9 cellular contexts compared by ENCODE assay signal in genomic region chrX:47562615-47563243, GRCh38. TPM values are rescaled to one million over a fixed set of nuclear protein-coding genes. Genes with fewer than 3 reads are reported as not detected.
DNase-seq lines count a peak whose midpoint lies in the region; ATAC-seq and TF ChIP-seq lines count a peak whose summit lies in the region.
"Had no signal": no experiment of that assay in that cellular context is flagged by ENCODE, and none has a peak within 500 bp of the region (broad histone marks: within the 10 kb centered on the region; RNA-seq: fewer than 3 reads in every experiment).

No MANE protein-coding gene starts in this region.

- DNase-seq in CD4-positive, alpha-beta T cell = peak in 1 of 10 experiments; percentile 24
- peak; percentile 64 for DNase-seq in activated CD4-positive, alpha-beta memory T cell treated with anti-CD3 and anti-CD28 coated beads for 36 hours
- DNase-seq in right lobe of liver (no peak), NCI-H446 treated with DMSO at 0.1 percent for 48 hours (lab: John Stamatoyannopoulos, UW) (no peak)
- DNase-seq in central memory CD4-positive, alpha-beta T cell = no peak

- no peaks in the 10 kb centered on the region for H3K9me3 Mint-ChIP-seq in CD4-positive, alpha-beta T cell
- no peaks in the 10 kb centered on the region for H3K9me3 Mint-ChIP-seq in activated CD4-positive, alpha-beta memory T cell treated with anti-CD3 and anti-CD28 coated beads for 36 hours

- no peak for ATAC-seq in CD4-positive, alpha-beta T cell (ENCODE audit: poor library complexity)
- ATAC-seq in right lobe of liver = no peak
- ATAC-seq in GM18858 (IDR thresholded peaks at IDR 0.05; ENCODE audit: unreplicated experiment) = no peak
- no peak for ATAC-seq in GM18867 (IDR thresholded peaks at IDR 0.05; ENCODE audit: unreplicated experiment)

- WGBS in right lobe of liver (ENCODE audit: insufficient coverage, low coverage, low lambda C conversion rate, missing lambda C conversion rate) = 48% methylated on average over 5 of the region's 13 CpGs

- intact Hi-C loops in CD4-positive, alpha-beta T cell (cut with DNase I, micrococcal nuclease) = loop anchor here (2.0 to 10.0 kb wide), 7 partner anchors 60 to 465 kb away; partner anchors contain the start of genes ELK1 (in 1 of the 2), ZNF41 (in 1 of the 2) and ZNF81 (in 1 of the 2)
- intact Hi-C loops in activated CD4-positive, alpha-beta memory T cell treated with anti-CD3 and anti-CD28 coated beads for 36 hours (cut with micrococcal nuclease) = loop anchor here (1.0 to 5.0 kb wide), 3 partner anchors 65 to 460 kb away; partner anchors contain the start of gene CFP
- intact Hi-C loops in right lobe of liver (cut with DNase I) = no loop called here

- peaks cover 43% of the 10 kb centered on the region for H3K4me1 Mint-ChIP-seq in CD4-positive, alpha-beta T cell (ENCODE audit: low read depth)
- H3K4me1 Mint-ChIP-seq in activated CD4-positive, alpha-beta memory T cell treated with anti-CD3 and anti-CD28 coated beads for 36 hours (ENCODE audit: low read depth) = peaks cover 34% of the 10 kb centered on the region

- no peaks in the 10 kb centered on the region for H3K27me3 Mint-ChIP-seq in CD4-positive, alpha-beta T cell
- H3K27me3 Mint-ChIP-seq in activated CD4-positive, alpha-beta memory T cell treated with anti-CD3 and anti-CD28 coated beads for 36 hours = no peaks in the 10 kb centered on the region

- no peaks in the 10 kb centered on the region for H3K27me3 ChIP-seq in CD4-positive, alpha-beta T cell (ENCODE audit: control insufficient read depth, insufficient read depth, low read length)
- H3K27me3 ChIP-seq in right lobe of liver = no peaks in the 10 kb centered on the region

- POLR2A ChIA-PET in CD4-positive, alpha-beta T cell (lab: Charles Lee) = no interaction called here
- POLR2A ChIA-PET in HEK293 (lab: Yijun Ruan, JAX) = interaction anchor here (0.6 kb wide), 1 partner anchor 433 kb away, joined by 3 read pairs; no protein-coding TSS in a partner anchor
- POLR2A ChIA-PET in activated CD4-positive, alpha-beta memory T cell treated with anti-CD3 and anti-CD28 coated beads for 36 hours (lab: Charles Lee) = no interaction called here

- H3K27ac ChIP-seq in CD4-positive, alpha-beta T cell (ENCODE audit: low read depth, low read length) = no peak overlapping the region
- no peak overlapping the region for H3K27ac ChIP-seq in HEK293 (ENCODE audit: extremely low read depth, low read depth, low read length)
- no peak overlapping the region for H3K27ac ChIP-seq in right lobe of liver

- no peaks in the 10 kb centered on the region for H3K9me3 ChIP-seq in CD4-positive, alpha-beta T cell (ENCODE audit: control insufficient read depth, low read length)
- H3K9me3 ChIP-seq in HEK293 (ENCODE audit: control insufficient read depth, insufficient read depth, low read depth, low read length) (no peaks in the 10 kb centered on the region), right lobe of liver (no peaks in the 10 kb centered on the region)

- TF ChIP-seq POLR2A in right lobe of liver (IDR thresholded peaks at IDR 0.05) = no peak

- no peak for TF ChIP-seq CTCF in CD4-positive, alpha-beta T cell (IDR thresholded peaks at IDR 0.05)
- TF ChIP-seq CTCF in HEK293 (tag by site-specific recombination; IDR thresholded peaks at IDR 0.05) (no peak), right lobe of liver (IDR thresholded peaks at IDR 0.05) (peak in 3 of 4 donors; percentile 17 to 22 (median 21))

- H3K36me3 Mint-ChIP-seq in CD4-positive, alpha-beta T cell (ENCODE audit: low read depth) = peaks cover 59% of the 10 kb centered on the region
- peaks cover 17% of the 10 kb centered on the region for H3K36me3 Mint-ChIP-seq in activated CD4-positive, alpha-beta memory T cell treated with anti-CD3 and anti-CD28 coated beads for 36 hours

- H3K4me1 ChIP-seq in HEK293 (ENCODE audit: control insufficient read depth, insufficient read depth, low read length) (no peaks in the 10 kb centered on the region; the same call in 1 of the 2 replicates), right lobe of liver (peaks cover 0 to 8% (median 0%) of the 10 kb centered on the region in 4 donors)

- H3K4me3 Mint-ChIP-seq in CD4-positive, alpha-beta T cell = peak overlapping the region; percentile 80
- H3K4me3 Mint-ChIP-seq in activated CD4-positive, alpha-beta memory T cell treated with anti-CD3 and anti-CD28 coated beads for 36 hours = peak overlapping the region; percentile 60

- CTCF ChIA-PET in CD4-positive, alpha-beta T cell (lab: Charles Lee) = no interaction called here
- CTCF ChIA-PET in HEK293 (lab: Yijun Ruan, JAX) = interaction anchor here (0.6 to 1.2 kb wide), 6 partner anchors 16 to 237 kb away, joined by 3 to 4 read pairs (median 3); no protein-coding TSS in a partner anchor
- CTCF ChIA-PET in activated CD4-positive, alpha-beta memory T cell treated with anti-CD3 and anti-CD28 coated beads for 36 hours (lab: Charles Lee) = no interaction called here

- peak overlapping the region; percentile 96 for H3K27ac Mint-ChIP-seq in CD4-positive, alpha-beta T cell
- H3K27ac Mint-ChIP-seq in activated CD4-positive, alpha-beta memory T cell treated with anti-CD3 and anti-CD28 coated beads for 36 hours = peak overlapping the region; percentile 74

- H3K4me3 ChIP-seq in HEK293 (ENCODE audit: low read depth, low read length) = no peak overlapping the region
- no peak overlapping the region for H3K4me3 ChIP-seq in right lobe of liver

- H3K36me3 ChIP-seq in HEK293 (ENCODE audit: control insufficient read depth in 2 of 2, insufficient read depth in 1 of 2, low read length in 2 of 2) = peaks cover 0 to 45% of the 10 kb centered on the region in 2 experiments; a peak in 1 of 3 replicates
- H3K36me3 ChIP-seq in right lobe of liver = peaks cover 0 to 33% (median 7%) of the 10 kb centered on the region in 4 donors

TF ChIP-seq in HEK293, 187 proteins besides CTCF, POLR2A, EP300 and RAD21:
- TF ChIP-seq, protein P1, sequence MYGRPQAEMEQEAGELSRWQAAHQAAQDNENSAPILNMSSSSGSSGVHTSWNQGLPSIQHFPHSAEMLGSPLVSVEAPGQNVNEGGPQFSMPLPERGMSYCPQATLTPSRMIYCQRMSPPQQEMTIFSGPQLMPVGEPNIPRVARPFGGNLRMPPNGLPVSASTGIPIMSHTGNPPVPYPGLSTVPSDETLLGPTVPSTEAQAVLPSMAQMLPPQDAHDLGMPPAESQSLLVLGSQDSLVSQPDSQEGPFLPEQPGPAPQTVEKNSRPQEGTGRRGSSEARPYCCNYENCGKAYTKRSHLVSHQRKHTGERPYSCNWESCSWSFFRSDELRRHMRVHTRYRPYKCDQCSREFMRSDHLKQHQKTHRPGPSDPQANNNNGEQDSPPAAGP (tag by site-specific recombination; IDR thresholded peaks at IDR 0.05) = no peak
- no peak for TF ChIP-seq KLF10 (tag by site-specific recombination; IDR thresholded peaks at IDR 0.05)
- no peak for TF ChIP-seq ZNF660 (tag by site-specific recombination; IDR thresholded peaks at IDR 0.05)
- TF ChIP-seq ZNF645 (tag by site-specific recombination; IDR thresholded peaks at IDR 0.05) = no peak
- peak; percentile 50 for TF ChIP-seq SCRT2 (tag by site-specific recombination; IDR thresholded peaks at IDR 0.05)

RNA-seq across cellular contexts. Expression of gene ARAF, which starts 1.7 kb away (rescaled TPM):
- total RNA-seq in CD4-positive, alpha-beta T cell = 100 to 1,000 TPM; 119 to 121 TPM
- total RNA-seq in activated CD4-positive, alpha-beta memory T cell treated with anti-CD3 and anti-CD28 coated beads for 36 hours = 10 to 100 TPM; 66.4 to 68.6 TPM
- 10 to 100 TPM; 31.5 to 86.0 (median 54.9) TPM for total RNA-seq in right lobe of liver

RNA-seq across cellular contexts. Expression of gene TIMP1, which starts 19.5 kb away (rescaled TPM):
- total RNA-seq in CD4-positive, alpha-beta T cell = 10 to 100 TPM; 35.6 to 38.5 TPM
- total RNA-seq in activated CD4-positive, alpha-beta memory T cell treated with anti-CD3 and anti-CD28 coated beads for 36 hours = 10 to 100 TPM; 85.6 to 92.8 TPM
- 100 to 1,000 TPM in 4 of 6 experiments, 10 to 100 TPM in 2; 82.1 to 432 (median 143) TPM for total RNA-seq in right lobe of liver

RNA-seq across cellular contexts. Expression of gene SYN1, which starts 56.9 kb away (rescaled TPM):
- under 1 TPM; 0.27 to 0.87 TPM for total RNA-seq in CD4-positive, alpha-beta T cell
- total RNA-seq in activated CD4-positive, alpha-beta memory T cell treated with anti-CD3 and anti-CD28 coated beads for 36 hours = 1 to 10 TPM in 1 of 2 experiments, under 1 TPM in 1; 0.83 to 1.3 TPM
- 1 to 10 TPM in 2 of 6 experiments, under 1 TPM in 3, not detected in 1; 0.22 to 3.1 (median 0.37) TPM for total RNA-seq in right lobe of liver
- total RNA-seq: NCI-H460 had no signal

Comparison
In these comparisons a context has a peak if more than half of its experiments do, and no peak if none do; other contexts are left out.
1. CTCF ChIP-seq: peak in right lobe of liver (3 of 4); none in CD4-positive, alpha-beta T cell (single experiment) and HEK293 (single experiment).
2. intact Hi-C loops: an anchor here in CD4-positive, alpha-beta T cell (2.0 to 10.0 kb wide) and activated CD4-positive, alpha-beta memory T cell treated with anti-CD3 and anti-CD28 coated beads for 36 hours (1.0 to 5.0 kb wide); none called in right lobe of liver.